Comparison of ENCODE assay signal across 8 cellular contexts in genomic region chr11:123653997-123654565, GRCh38. TPM values are rescaled to one million over a fixed set of nuclear protein-coding genes. Genes with fewer than 3 reads are reported as not detected.
DNase-seq lines count a peak whose midpoint lies in the region; ATAC-seq and TF ChIP-seq lines count a peak whose summit lies in the region.

No MANE protein-coding gene starts in this region.

- H3K4me3 ChIP-seq in CD4-positive, alpha-beta memory T cell (ENCODE audit: low read length in 2 of 2): peak overlapping the region in 1 of 2 donors; percentile 24
- H3K4me3 ChIP-seq in HEK293 (ENCODE audit: low read depth, low read length): peak overlapping the region; percentile 61

- peaks cover 0 to 6% of the 10 kb centered on the region in 2 donors for H3K36me3 Mint-ChIP-seq in CD4-positive, alpha-beta memory T cell
- no peaks in the 10 kb centered on the region for H3K36me3 Mint-ChIP-seq in chondrocyte (ENCODE audit: low read depth)

- H3K27me3 ChIP-seq in CD4-positive, alpha-beta memory T cell (ENCODE audit: insufficient read depth, low read length): peaks cover 24% of the 10 kb centered on the region

- H3K27me3 Mint-ChIP-seq in CD4-positive, alpha-beta memory T cell: peaks cover 35 to 42% of the 10 kb centered on the region in 2 donors
- H3K27me3 Mint-ChIP-seq in chondrocyte (ENCODE audit: low read depth): peaks cover 38% of the 10 kb centered on the region

- CTCF ChIA-PET in CD4-positive, alpha-beta memory T cell (lab: Charles Lee; ENCODE audit: partially characterized antibody): interaction anchor here (1.0 kb wide), 1 partner anchor 57 kb away, joined by 3 read pairs; no protein-coding TSS in a partner anchor
- CTCF ChIA-PET in HEK293 (lab: Yijun Ruan, JAX): interaction anchor here (0.6 to 6.1 kb wide), 9 partner anchors 13 to 161 kb away, joined by 3 to 69 read pairs (median 5); no protein-coding TSS in a partner anchor

- no peak overlapping the region for H3K27ac ChIP-seq in CD4-positive, alpha-beta memory T cell (ENCODE audit: low read depth, low read length)
- H3K27ac ChIP-seq in HEK293 (ENCODE audit: extremely low read depth, low read depth, low read length): no peak overlapping the region

- peak overlapping the region in 7 of 8 donors; percentile 23 to 84 (median 67) for H3K4me3 Mint-ChIP-seq in CD4-positive, alpha-beta memory T cell
- peak overlapping the region; percentile 76 for H3K4me3 Mint-ChIP-seq in chondrocyte (ENCODE audit: unreplicated experiment)

- peak; percentile 84 for ATAC-seq in SK-N-SH treated with all-trans-retinoic acid at 6 μM for 48 hours
- peak; percentile 75 for ATAC-seq in left colon
- no peak for ATAC-seq in GM21447 (IDR thresholded peaks at IDR 0.05; ENCODE audit: unreplicated experiment)
- no peak for ATAC-seq in GM18873 (IDR thresholded peaks at IDR 0.05; ENCODE audit: low FRiP score, unreplicated experiment)

- no peaks in the 10 kb centered on the region for H3K9me3 ChIP-seq in CD4-positive, alpha-beta memory T cell (ENCODE audit: control insufficient read depth in 1 of 2, low read length in 2 of 2)
- no peaks in the 10 kb centered on the region for H3K9me3 ChIP-seq in HEK293 (ENCODE audit: control insufficient read depth, insufficient read depth, low read depth, low read length)

- peak in 3 of 5 donors; percentile 10 to 34 (median 12) for DNase-seq in CD4-positive, alpha-beta memory T cell
- DNase-seq in chondrocyte (ENCODE audit: low spot score) (no peak), left colon (peak in 1 of 2 donors; percentile 43)
- DNase-seq in stimulated activated CD4-positive, alpha-beta T cell treated with anti-CD3 and anti-CD28 coated beads, Interleukin-4, amount 100 ng/mL, for 24 hours: peak; percentile 19

- peaks cover 7 to 29% (median 13%) of the 10 kb centered on the region in 4 donors for H3K4me1 Mint-ChIP-seq in CD4-positive, alpha-beta memory T cell
- H3K4me1 Mint-ChIP-seq in chondrocyte (ENCODE audit: low read depth): peaks cover 5% of the 10 kb centered on the region

- peaks cover 0 to 11% (median 6%) of the 10 kb centered on the region in 8 donors for H3K9me3 Mint-ChIP-seq in CD4-positive, alpha-beta memory T cell
- H3K9me3 Mint-ChIP-seq in chondrocyte (ENCODE audit: low read depth): no peaks in the 10 kb centered on the region

- H3K4me1 ChIP-seq in CD4-positive, alpha-beta memory T cell (ENCODE audit: insufficient read depth, low read length): peaks cover 7% of the 10 kb centered on the region
- H3K4me1 ChIP-seq in HEK293 (ENCODE audit: control insufficient read depth, insufficient read depth, low read length): no peaks in the 10 kb centered on the region

- POLR2A ChIA-PET in CD4-positive, alpha-beta memory T cell (lab: Charles Lee; ENCODE audit: partially characterized antibody): no interaction called here
- POLR2A ChIA-PET in HEK293 (lab: Yijun Ruan, JAX): interaction anchor here (0.8 to 1.5 kb wide), 2 partner anchors 17 to 53 kb away, joined by 3 to 5 read pairs; no protein-coding TSS in a partner anchor

- H3K27ac Mint-ChIP-seq in CD4-positive, alpha-beta memory T cell: no peak overlapping the region
- no peak overlapping the region for H3K27ac Mint-ChIP-seq in chondrocyte (ENCODE audit: unreplicated experiment)

- no peaks in the 10 kb centered on the region for H3K36me3 ChIP-seq in CD4-positive, alpha-beta memory T cell (ENCODE audit: insufficient read depth, low read length)
- no peaks in the 10 kb centered on the region for H3K36me3 ChIP-seq in HEK293 (ENCODE audit: control insufficient read depth in 2 of 2, insufficient read depth in 1 of 2, low read length in 2 of 2)

- TF ChIP-seq CTCF in HEK293 (tag by site-specific recombination; IDR thresholded peaks at IDR 0.05) (0 out of 2 replicates have a peak, but pooled peaks have one; percentile 2), chondrocyte (IDR thresholded peaks at IDR 0.05) (no peak)

- intact Hi-C loops in CD4-positive, alpha-beta memory T cell (cut with micrococcal nuclease): no loop called here
- intact Hi-C loops in left colon (cut with DNase I, micrococcal nuclease): no loop called here

TF ChIP-seq in HEK293, 187 proteins besides CTCF, POLR2A, EP300 and RAD21 (continues in another document):
- no peak for TF ChIP-seq ZBTB11 (tag by site-specific recombination; conservative IDR thresholded peaks at IDR 0.05; ENCODE audit: low read depth)
- no peak for TF ChIP-seq ZNF157 (tag by site-specific recombination; IDR thresholded peaks at IDR 0.05)
- TF ChIP-seq ZNF670 (tag by site-specific recombination; IDR thresholded peaks at IDR 0.05; ENCODE audit: low read depth): no peak
- peak; percentile 99 for TF ChIP-seq ZNF777 (tag by site-specific recombination; IDR thresholded peaks at IDR 0.05; ENCODE audit: borderline replicate concordance)

TF ChIP-seq in SK-N-SH treated with all-trans-retinoic acid at 6 μM for 48 hours, 23 proteins besides CTCF, POLR2A, EP300 and RAD21:
- TF ChIP-seq ESRRG (CRISPR knock-in tag; IDR thresholded peaks at IDR 0.05) (no peak), ZNF565 (CRISPR knock-in tag; conservative IDR thresholded peaks at IDR 0.05; ENCODE audit: low read depth) (no peak), CSDC2 (CRISPR knock-in tag; IDR thresholded peaks at IDR 0.05) (no peak)

RNA-seq across cellular contexts. Expression of gene SCN3B, which starts 0.3 kb away (rescaled TPM):
- not detected for total RNA-seq in CD4-positive, alpha-beta memory T cell
- polyA plus RNA-seq in CD4-positive, alpha-beta memory T cell: under 1 TPM in 1 of 2 donors, not detected in 1; 0.05 TPM
- total RNA-seq in chondrocyte (0.15 to 0.62 TPM (median 0.45 TPM) in 3 replicates), left colon (under 1 TPM; 0.43 to 0.59 TPM)

Comparison
In these comparisons a context has a peak if more than half of its experiments do, and no peak if none do; other contexts are left out.
1. ATAC-seq: peak in SK-N-SH treated with all-trans-retinoic acid at 6 μM for 48 hours (single experiment) and left colon (single experiment); none in GM21447 (single experiment) and GM18873 (single experiment).